ENCODE assay signal across 11 cellular contexts in the genomic region with DNA sequence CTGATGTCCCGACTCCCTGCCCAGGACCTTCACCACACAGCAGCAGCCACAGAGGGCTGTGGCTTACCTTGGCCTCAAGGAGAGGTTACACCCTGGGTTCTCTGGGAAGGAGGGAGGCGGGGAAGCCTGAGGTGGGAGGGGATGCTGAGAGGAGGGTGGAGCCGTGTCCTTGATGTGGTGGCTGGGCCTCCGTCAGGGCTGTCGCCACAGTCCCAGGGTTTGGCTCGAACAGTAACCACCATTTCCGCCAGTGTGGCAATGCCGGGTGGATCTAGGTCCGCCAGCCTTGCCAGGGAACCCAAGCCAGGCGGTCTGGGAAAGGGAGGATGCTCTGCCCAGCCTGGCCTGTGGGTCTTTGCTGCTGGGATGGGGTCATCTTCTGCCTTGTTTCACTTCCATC. TPM values are rescaled to one million over a fixed set of nuclear protein-coding genes. Genes with fewer than 3 reads are reported as not detected.
DNase-seq lines count a peak whose midpoint lies in the region; ATAC-seq and TF ChIP-seq lines count a peak whose summit lies in the region.
"Had no signal": no experiment of that assay in that cellular context is flagged by ENCODE, and none has a peak within 500 bp of the region (broad histone marks: within the 10 kb centered on the region; RNA-seq: fewer than 3 reads in every experiment).

No MANE protein-coding gene starts in this region.

- no peaks in the 10 kb centered on the region for H3K36me3 Mint-ChIP-seq in activated CD4-positive, alpha-beta T cell treated with anti-CD3 and anti-CD28 coated beads, Interleukin-2, amount 10 ng/mL, durations not matched to agents 24 days and 14 days (ENCODE audit: low read depth)
- H3K36me3 Mint-ChIP-seq in activated naive CD8-positive, alpha-beta T cell treated with anti-CD3 and anti-CD28 coated beads, Interleukin-2, amount 50 U/mL, for 24 hours (ENCODE audit: low read depth), result no peaks in the 10 kb centered on the region

- peak overlapping the region; percentile 46 for H3K4me3 Mint-ChIP-seq in activated CD4-positive, alpha-beta T cell treated with anti-CD3 and anti-CD28 coated beads, Interleukin-2, amount 10 ng/mL, durations not matched to agents 24 days and 14 days
- no peak overlapping the region for H3K4me3 Mint-ChIP-seq in activated naive CD8-positive, alpha-beta T cell treated with anti-CD3 and anti-CD28 coated beads, Interleukin-2, amount 50 U/mL, for 24 hours

- peak; percentile 82 for ATAC-seq in activated naive CD8-positive, alpha-beta T cell treated with anti-CD3 and anti-CD28 coated beads, Interleukin-2, amount 50 U/mL, for 24 hours
- no peak for ATAC-seq in HG03354 (IDR thresholded peaks at IDR 0.05; ENCODE audit: poor library complexity, severe bottlenecking, unreplicated experiment)

- H3K9me3 Mint-ChIP-seq in activated CD4-positive, alpha-beta T cell treated with anti-CD3 and anti-CD28 coated beads, Interleukin-2, amount 10 ng/mL, durations not matched to agents 24 days and 14 days, result no peaks in the 10 kb centered on the region
- H3K9me3 Mint-ChIP-seq in activated naive CD8-positive, alpha-beta T cell treated with anti-CD3 and anti-CD28 coated beads, Interleukin-2, amount 50 U/mL, for 24 hours, result no peaks in the 10 kb centered on the region

- no peak overlapping the region for H3K4me3 ChIP-seq in foreskin fibroblast (ENCODE audit: low read depth in 1 of 2, low read length in 2 of 2)

- TF ChIP-seq CTCF in foreskin fibroblast (IDR thresholded peaks at IDR 0.05; ENCODE audit: low read depth, low read length), result no peak

- peak overlapping the region; percentile 29 for H3K27ac Mint-ChIP-seq in activated CD4-positive, alpha-beta T cell treated with anti-CD3 and anti-CD28 coated beads, Interleukin-2, amount 10 ng/mL, durations not matched to agents 24 days and 14 days
- no peak overlapping the region for H3K27ac Mint-ChIP-seq in activated naive CD8-positive, alpha-beta T cell treated with anti-CD3 and anti-CD28 coated beads, Interleukin-2, amount 50 U/mL, for 24 hours

- H3K27me3 Mint-ChIP-seq in activated CD4-positive, alpha-beta T cell treated with anti-CD3 and anti-CD28 coated beads, Interleukin-2, amount 10 ng/mL, durations not matched to agents 24 days and 14 days, result peaks cover 40% of the 10 kb centered on the region
- peaks cover 5% of the 10 kb centered on the region for H3K27me3 Mint-ChIP-seq in activated naive CD8-positive, alpha-beta T cell treated with anti-CD3 and anti-CD28 coated beads, Interleukin-2, amount 50 U/mL, for 24 hours

- intact Hi-C loops in activated CD4-positive, alpha-beta T cell treated with anti-CD3 and anti-CD28 coated beads, Interleukin-2, amount 10 ng/mL, durations not matched to agents 24 days and 14 days (cut with micrococcal nuclease), result no loop called here

- DNase-seq in HT-29 (ENCODE audit: low spot score) (peak; percentile 51), foreskin fibroblast (no peak), GM03348 (ENCODE audit: low spot score) (no peak), Ammon's horn (ENCODE audit: low spot score) (no peak)
- peak; percentile 94 for DNase-seq in activated CD4-positive, alpha-beta T cell treated with anti-CD3 and anti-CD28 coated beads, Interleukin-2, amount 10 ng/mL, durations not matched to agents 24 days and 14 days
- DNase-seq in activated naive CD8-positive, alpha-beta T cell treated with anti-CD3 and anti-CD28 coated beads, Interleukin-2, amount 50 U/mL, for 24 hours, result peak; percentile 50
- DNase-seq in stimulated activated CD4-positive, alpha-beta T cell treated with anti-CD3 and anti-CD28 coated beads, Interleukin-4, amount 100 ng/mL, for 1 hour, result peak; percentile 29
- DNase-seq: cortex of kidney, DMS153 had no signal

- H3K4me1 Mint-ChIP-seq in activated CD4-positive, alpha-beta T cell treated with anti-CD3 and anti-CD28 coated beads, Interleukin-2, amount 10 ng/mL, durations not matched to agents 24 days and 14 days, result peaks cover 21% of the 10 kb centered on the region
- peaks cover 17% of the 10 kb centered on the region for H3K4me1 Mint-ChIP-seq in activated naive CD8-positive, alpha-beta T cell treated with anti-CD3 and anti-CD28 coated beads, Interleukin-2, amount 50 U/mL, for 24 hours

RNA-seq across cellular contexts. Expression of a gene that starts 18.4 kb away (rescaled TPM):
- 17.1 and 19.0 TPM in 2 replicates for total RNA-seq in HT-29 (2014; rRNA removed; shearing (Covaris generic))
- total RNA-seq in activated CD4-positive, alpha-beta T cell treated with anti-CD3 and anti-CD28 coated beads, Interleukin-2, amount 10 ng/mL, durations not matched to agents 24 days and 14 days, result 35.6 and 35.9 TPM in 2 replicates

RNA-seq across cellular contexts. Expression of a gene that starts 39.2 kb away (rescaled TPM):
- not detected in 2 replicates for total RNA-seq in HT-29 (2014; rRNA removed; shearing (Covaris generic))
- total RNA-seq in activated CD4-positive, alpha-beta T cell treated with anti-CD3 and anti-CD28 coated beads, Interleukin-2, amount 10 ng/mL, durations not matched to agents 24 days and 14 days, result not detected in 2 replicates
- total RNA-seq: NCI-H460 had no signal

Comparison
In these comparisons a context has a peak if more than half of its experiments do, and no peak if none do; other contexts are left out.
1. DNase-seq: peak in HT-29 (single experiment), activated CD4-positive, alpha-beta T cell treated with anti-CD3 and anti-CD28 coated beads, Interleukin-2, amount 10 ng/mL, durations not matched to agents 24 days and 14 days (single experiment), activated naive CD8-positive, alpha-beta T cell treated with anti-CD3 and anti-CD28 coated beads, Interleukin-2, amount 50 U/mL, for 24 hours (single experiment) and stimulated activated CD4-positive, alpha-beta T cell treated with anti-CD3 and anti-CD28 coated beads, Interleukin-4, amount 100 ng/mL, for 1 hour (single experiment); none in foreskin fibroblast (0 of 2), GM03348 (single experiment) and Ammon's horn (single experiment).